In the genomic region with DNA sequence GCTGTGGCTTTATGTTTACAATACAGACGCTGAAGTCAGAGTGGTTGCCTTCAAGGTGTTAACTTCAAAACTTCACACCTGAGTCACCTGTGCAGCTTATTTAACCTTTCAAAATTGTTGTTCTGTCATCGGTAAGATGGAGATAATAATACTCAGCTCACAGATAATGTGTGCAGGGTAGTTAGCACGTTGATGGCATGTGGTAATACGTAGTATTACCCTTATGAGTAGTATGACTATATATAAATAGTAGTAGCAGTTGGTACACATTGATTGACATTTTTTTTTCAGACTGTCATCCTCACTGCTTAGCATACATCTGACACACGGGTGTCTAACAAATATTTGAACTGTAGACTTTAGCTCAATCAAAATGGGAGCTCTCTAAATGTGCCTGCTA, we compare ENCODE assay signal across 23 cellular contexts. TPM values are rescaled to one million over a fixed set of nuclear protein-coding genes. Genes with fewer than 3 reads are reported as not detected.
DNase-seq lines count a peak whose midpoint lies in the region; ATAC-seq and TF ChIP-seq lines count a peak whose summit lies in the region.
"Had no signal": no experiment of that assay in that cellular context is flagged by ENCODE, and none has a peak within 500 bp of the region (broad histone marks: within the 10 kb centered on the region; RNA-seq: fewer than 3 reads in every experiment).

No MANE protein-coding gene starts in this region.

- no peak overlapping the region for H3K4me3 Mint-ChIP-seq in activated CD8-positive, alpha-beta memory T cell treated with anti-CD3 and anti-CD28 coated beads, Interleukin-2, amount 10 ng/mL, durations not matched to agents 7 days and 5 days
- peak overlapping the region; percentile 59 for H3K4me3 Mint-ChIP-seq in central memory CD8-positive, alpha-beta T cell
- H3K4me3 Mint-ChIP-seq: activated CD4-positive, alpha-beta memory T cell treated with anti-CD3 and anti-CD28 coated beads for 36 hours had no signal

- H2AFZ ChIP-seq in Karpas-422 (ENCODE audit: low read length) = no peak overlapping the region

- H3K4me3 ChIP-seq in Karpas-422 (ENCODE audit: low read length) (no peak overlapping the region), psoas muscle (no peak overlapping the region)
- H3K4me3 ChIP-seq: dorsolateral prefrontal cortex, lung, right atrium auricular region had no signal

- H3K27me3 Mint-ChIP-seq in activated CD8-positive, alpha-beta memory T cell treated with anti-CD3 and anti-CD28 coated beads, Interleukin-2, amount 10 ng/mL, durations not matched to agents 7 days and 5 days = no peaks in the 10 kb centered on the region
- no peaks in the 10 kb centered on the region for H3K27me3 Mint-ChIP-seq in central memory CD8-positive, alpha-beta T cell
- H3K27me3 Mint-ChIP-seq: activated CD4-positive, alpha-beta memory T cell treated with anti-CD3 and anti-CD28 coated beads for 36 hours had no signal

- H3K9me3 ChIP-seq in Karpas-422 (ENCODE audit: low read length) (no peaks in the 10 kb centered on the region), psoas muscle (no peaks in the 10 kb centered on the region)
- H3K9me3 ChIP-seq: right atrium auricular region had no signal

- H3K4me1 Mint-ChIP-seq in activated CD8-positive, alpha-beta memory T cell treated with anti-CD3 and anti-CD28 coated beads, Interleukin-2, amount 10 ng/mL, durations not matched to agents 7 days and 5 days = peaks cover 65% of the 10 kb centered on the region
- peaks cover 74% of the 10 kb centered on the region for H3K4me1 Mint-ChIP-seq in central memory CD8-positive, alpha-beta T cell

- no peaks in the 10 kb centered on the region for H3K9me3 Mint-ChIP-seq in activated CD8-positive, alpha-beta memory T cell treated with anti-CD3 and anti-CD28 coated beads, Interleukin-2, amount 10 ng/mL, durations not matched to agents 7 days and 5 days (ENCODE audit: low read depth)
- no peaks in the 10 kb centered on the region for H3K9me3 Mint-ChIP-seq in central memory CD8-positive, alpha-beta T cell
- H3K9me3 Mint-ChIP-seq: activated CD4-positive, alpha-beta memory T cell treated with anti-CD3 and anti-CD28 coated beads for 36 hours had no signal

- H3K9ac ChIP-seq in Karpas-422 (ENCODE audit: low read length) = no peak overlapping the region

- intact Hi-C loops in psoas muscle (cut with DNase I) = loop anchor here (5.0 kb wide), 2 partner anchors 37 to 192 kb away; no protein-coding TSS in a partner anchor

- 28 to 51% (median 36%) methylated on average over 5 of the region's 5 CpGs for WGBS in psoas muscle, 3 donors

- peaks cover 50% of the 10 kb centered on the region for H4K20me1 ChIP-seq in Karpas-422 (ENCODE audit: insufficient read depth, low read depth, low read length)

- H3K36me3 Mint-ChIP-seq in activated CD8-positive, alpha-beta memory T cell treated with anti-CD3 and anti-CD28 coated beads, Interleukin-2, amount 10 ng/mL, durations not matched to agents 7 days and 5 days = peaks cover 43% of the 10 kb centered on the region
- peaks cover 46% of the 10 kb centered on the region for H3K36me3 Mint-ChIP-seq in central memory CD8-positive, alpha-beta T cell (ENCODE audit: insufficient read depth)

- TF ChIP-seq CTCF in psoas muscle (IDR thresholded peaks at IDR 0.05) = no peak

- CTCF ChIA-PET in activated CD8-positive, alpha-beta memory T cell treated with anti-CD3 and anti-CD28 coated beads, Interleukin-2, amount 10 ng/mL, durations not matched to agents 7 days and 5 days (lab: Charles Lee) = interaction anchor here (0.6 to 7.7 kb wide), 6 partner anchors 8 to 343 kb away, joined by 3 to 65 read pairs (median 8); a partner anchor contains a TSS

- H3K27me3 ChIP-seq in Karpas-422 (ENCODE audit: low read length) (no peaks in the 10 kb centered on the region), psoas muscle (ENCODE audit: insufficient read depth in 3 of 3, low read length in 2 of 3) (no peaks in the 10 kb centered on the region)
- H3K27me3 ChIP-seq: dorsolateral prefrontal cortex, right atrium auricular region had no signal

- H3K27ac ChIP-seq in Karpas-422 (ENCODE audit: low read length) (peak overlapping the region; percentile 31), psoas muscle (peak overlapping the region; percentile 64)
- H3K27ac ChIP-seq: C4-2B, dorsolateral prefrontal cortex, epithelial cell of prostate, HL-60, right atrium auricular region had no signal

- H3K9me2 ChIP-seq in Karpas-422 (replicated peaks; ENCODE audit: insufficient read depth, low read length) = no peaks in the 10 kb centered on the region

- ATAC-seq in activated CD8-positive, alpha-beta memory T cell treated with anti-CD3 and anti-CD28 coated beads, Interleukin-2, amount 10 ng/mL, durations not matched to agents 7 days and 5 days = no peak
- ATAC-seq in central memory CD8-positive, alpha-beta T cell (replicated peaks; ENCODE audit: extremely low read depth, poor library complexity, severe bottlenecking) = peak; percentile 57
- ATAC-seq in psoas muscle = peak; percentile 81 to 86 (median 82)
- ATAC-seq: PC-3 had no signal

- H3K4me1 ChIP-seq in Karpas-422 (ENCODE audit: low read length) (peaks cover 40% of the 10 kb centered on the region), psoas muscle (peaks cover 46% of the 10 kb centered on the region)

- no peak for DNase-seq in activated CD8-positive, alpha-beta memory T cell treated with anti-CD3 and anti-CD28 coated beads, Interleukin-2, amount 10 ng/mL, durations not matched to agents 7 days and 5 days
- DNase-seq in activated CD8-positive, alpha-beta memory T cell treated with anti-CD3 and anti-CD28 coated beads, Interleukin-2, amount 50 U/mL, for 48 hours = no peak
- DNase-seq in Karpas-422 (no peak), psoas muscle (no peak), globus pallidus (ENCODE audit: low spot score) (no peak), HuH-7 (ENCODE audit: low spot score) (no peak)
- DNase-seq in central memory CD8-positive, alpha-beta T cell (ENCODE audit: low spot score in 2 of 2) = no peak
- DNase-seq in stimulated activated CD8-positive, alpha-beta memory T cell treated with anti-CD3 and anti-CD28 coated beads, Interleukin-4, amount 100 ng/mL, for 48 hours = no peak
- DNase-seq: activated CD4-positive, alpha-beta memory T cell treated with anti-CD3 and anti-CD28 coated beads for 36 hours; DMS153; dorsolateral prefrontal cortex; foreskin fibroblast; GF-D8; NCI-H1694; PC-3; SHP77 treated with DMSO at 0.1 percent for 48 hours; stimulated activated naive CD4-positive, alpha-beta T cell treated with Interleukin-2 at 50 U/mL for 16 hours; T-helper 1 cell had no signal

- H3K4me2 ChIP-seq in Karpas-422 (ENCODE audit: low read depth, low read length, poor library complexity, severe bottlenecking) = peak overlapping the region; percentile 2

- H3K79me2 ChIP-seq in Karpas-422 (ENCODE audit: low read length) = peaks cover 92% of the 10 kb centered on the region

- peak overlapping the region; percentile 77 for H3K27ac Mint-ChIP-seq in activated CD8-positive, alpha-beta memory T cell treated with anti-CD3 and anti-CD28 coated beads, Interleukin-2, amount 10 ng/mL, durations not matched to agents 7 days and 5 days
- peak overlapping the region; percentile 82 for H3K27ac Mint-ChIP-seq in central memory CD8-positive, alpha-beta T cell (ENCODE audit: low read depth)

- H3K36me3 ChIP-seq in Karpas-422 (ENCODE audit: insufficient read depth, low read length) = peaks cover 31% of the 10 kb centered on the region
- H3K36me3 ChIP-seq in psoas muscle (ENCODE audit: insufficient read depth in 1 of 2, low read depth in 1 of 2) = peaks cover 13 to 26% of the 10 kb centered on the region in 2 donors

RNA-seq across cellular contexts. Expression of a gene that starts 11.0 kb away (rescaled TPM):
- 1 to 10 TPM; 2.3 to 3.1 TPM for total RNA-seq in activated CD8-positive, alpha-beta memory T cell treated with anti-CD3 and anti-CD28 coated beads, Interleukin-2, amount 10 ng/mL, durations not matched to agents 7 days and 5 days
- total RNA-seq in Karpas-422 (2014; rRNA removed; shearing (Covaris generic); ENCODE audit: low replicate concordance) = 1.3 and 1.9 TPM in 2 replicates
- 1 to 10 TPM; 4.1 to 5.5 (median 4.8) TPM for total RNA-seq in psoas muscle
- 1 to 10 TPM in 2 of 3 donors, under 1 TPM in 1; 0.99 to 3.7 (median 3.4) TPM for polyA plus RNA-seq in psoas muscle

RNA-seq across cellular contexts. Expression of a gene that starts 11.2 kb away (rescaled TPM):
- 100 to 1,000 TPM; 148 to 178 TPM for total RNA-seq in activated CD8-positive, alpha-beta memory T cell treated with anti-CD3 and anti-CD28 coated beads, Interleukin-2, amount 10 ng/mL, durations not matched to agents 7 days and 5 days
- 125 and 283 TPM in 2 replicates for total RNA-seq in Karpas-422 (2014; rRNA removed; shearing (Covaris generic); ENCODE audit: low replicate concordance)
- 100 to 1,000 TPM in 1 of 4 donors, 10 to 100 TPM in 3; 66.4 to 129 (median 94.2) TPM for total RNA-seq in psoas muscle
- 100 to 1,000 TPM in 2 of 3 donors, 10 to 100 TPM in 1; 91.7 to 131 (median 113) TPM for polyA plus RNA-seq in psoas muscle
